ENCODE assay signal across 15 cellular contexts in genomic region chr7:47318395-47319182, GRCh38.
A peak's percentile ranks its signal among the peaks of the same experiment; 100 is the strongest.
DNase-seq lines count a peak whose midpoint lies in the region; ATAC-seq, FAIRE-seq and TF ChIP-seq lines count a peak whose summit lies in the region.
"Had no signal": no experiment of that assay in that cellular context is flagged by ENCODE, and none has a peak within 500 bp of the region (broad histone marks: within the 10 kb centered on the region; RNA-seq: fewer than 3 reads in every experiment).

No MANE protein-coding gene starts in this region.

- H3K27me3 Mint-ChIP-seq in chondrocyte (ENCODE audit: low read depth) (no peaks in the 10 kb centered on the region), type B pancreatic cell (no peaks in the 10 kb centered on the region)

- H3K36me3 Mint-ChIP-seq in chondrocyte (ENCODE audit: low read depth) (peaks cover 49% of the 10 kb centered on the region), type B pancreatic cell (peaks cover 46% of the 10 kb centered on the region)

- no peaks in the 10 kb centered on the region for H3K4me1 ChIP-seq in MM.1S (ENCODE audit: low read length)
- H3K4me1 ChIP-seq: breast epithelium had no signal

- H3K79me2 ChIP-seq in MM.1S (ENCODE audit: low read length), result peaks cover 16% of the 10 kb centered on the region; the same call in 1 of the 2 replicates

- intact Hi-C loops in Right ventricle myocardium superior (cut with DNase I) (no loop called here), left cardiac atrium (cut with DNase I) (no loop called here)

- H3K4me3 ChIP-seq in MM.1S (ENCODE audit: low read length), result no peak overlapping the region
- H3K4me3 ChIP-seq: breast epithelium had no signal

- no peak overlapping the region for H2AFZ ChIP-seq in MM.1S (ENCODE audit: low read length)

- H3K27ac ChIP-seq in MM.1S (ENCODE audit: low read length), result no peak overlapping the region
- H3K27ac ChIP-seq: RWPE1, WERI-Rb-1 had no signal

- no peaks in the 10 kb centered on the region for H3K9me2 ChIP-seq in MM.1S (replicated peaks; ENCODE audit: insufficient read depth, low read length)

- no peaks in the 10 kb centered on the region for H3F3A ChIP-seq in MM.1S (ENCODE audit: insufficient read depth, low read length)

- no peaks in the 10 kb centered on the region for H4K20me1 ChIP-seq in MM.1S (ENCODE audit: insufficient read depth, low read length)

- H3K9me3 ChIP-seq in MM.1S (replicated peaks; ENCODE audit: insufficient read depth, low read length), result no peaks in the 10 kb centered on the region
- H3K9me3 ChIP-seq: breast epithelium had no signal

- no peak for TF ChIP-seq CTCF in chondrocyte (IDR thresholded peaks at IDR 0.05)
- no peak for TF ChIP-seq CTCF in type B pancreatic cell (conservative IDR thresholded peaks at IDR 0.05)
- TF ChIP-seq CTCF in MM.1S (IDR thresholded peaks at IDR 0.05; ENCODE audit: low read length), result no peak

- H3K9me3 Mint-ChIP-seq in chondrocyte (ENCODE audit: low read depth) (peaks cover 5% of the 10 kb centered on the region), type B pancreatic cell (peaks cover 10% of the 10 kb centered on the region)

- FAIRE-seq in urothelium cell line (lab: Jason Lieb, UNC), result peak; percentile 62

- peaks cover 84% of the 10 kb centered on the region for H3K4me1 Mint-ChIP-seq in chondrocyte (ENCODE audit: low read depth)
- peaks cover 25% of the 10 kb centered on the region for H3K4me1 Mint-ChIP-seq in type B pancreatic cell (ENCODE audit: unreplicated experiment)

- H3K27ac Mint-ChIP-seq in chondrocyte (ENCODE audit: unreplicated experiment) (peak overlapping the region; percentile 67), type B pancreatic cell (no peak overlapping the region)

- no peak overlapping the region for H3K4me2 ChIP-seq in MM.1S (ENCODE audit: low read depth, low read length)

- DNase-seq in Right ventricle myocardium superior (no peak), left cardiac atrium (no peak), chondrocyte (ENCODE audit: low spot score) (no peak), urothelium cell line (ENCODE audit: low spot score) (no peak), type B pancreatic cell (ENCODE audit: extremely low spot score, unreplicated experiment) (no peak), MM.1S (no peak)
- no peak for DNase-seq in stimulated activated CD4-positive, alpha-beta T cell treated with anti-CD3 and anti-CD28 coated beads, Interleukin-4, amount 100 ng/mL, for 24 hours
- DNase-seq: activated T-cell treated with anti-CD3 and anti-CD28 coated beads, Interleukin-2, amount 50 U/mL, for 4 hours; EL; islet precursor cell; NCI-H446 treated with DMSO at 0.1 percent for 48 hours; WERI-Rb-1 had no signal

- H3K27me3 ChIP-seq in MM.1S (replicated peaks; ENCODE audit: insufficient read depth, low read length), result no peaks in the 10 kb centered on the region
- H3K27me3 ChIP-seq: breast epithelium had no signal

- peaks cover 23% of the 10 kb centered on the region for H3K36me3 ChIP-seq in MM.1S (replicated peaks; ENCODE audit: insufficient read depth, low read length)
- H3K36me3 ChIP-seq: breast epithelium, WERI-Rb-1 had no signal

- ATAC-seq in Right ventricle myocardium superior (ENCODE audit: poor library complexity) (peak; percentile 4), left cardiac atrium (no peak), HG02678 (IDR thresholded peaks at IDR 0.05; ENCODE audit: unreplicated experiment) (peak; percentile 65)
- ATAC-seq: activated T-cell treated with anti-CD3 and anti-CD28 coated beads, Interleukin-2, amount 50 U/mL, for 4 hours had no signal

- H3K9ac ChIP-seq in MM.1S (ENCODE audit: low read length), result no peak overlapping the region

- H3K4me3 Mint-ChIP-seq in chondrocyte (ENCODE audit: unreplicated experiment) (no peak overlapping the region), type B pancreatic cell (no peak overlapping the region)
- H3K4me3 Mint-ChIP-seq: activated T-cell treated with anti-CD3 and anti-CD28 coated beads, Interleukin-2, amount 50 U/mL, for 4 hours had no signal

Comparison
In these comparisons a context has a peak if more than half of its experiments do, and no peak if none do; other contexts are left out.
1. ATAC-seq: peak in Right ventricle myocardium superior (single experiment) and HG02678 (single experiment); none in left cardiac atrium (0 of 2).